Comparison of ENCODE assay signal across 1 cellular context in genomic region chr11:70060611-70061293, GRCh38.
TF ChIP-seq lines count a peak whose summit lies in the region.

No MANE protein-coding gene starts in this region.

TF ChIP-seq in GM23338, 12 proteins besides CTCF, POLR2A, EP300 and RAD21 (continued from another document):
- no peak for TF ChIP-seq ZNF462 (CRISPR knock-in tag; IDR thresholded peaks at IDR 0.05)
- TF ChIP-seq EZH2phosphoT487 (IDR thresholded peaks at IDR 0.05; ENCODE audit: unreplicated experiment), result no peak
- no peak for TF ChIP-seq CREB1 (CRISPR knock-in tag; IDR thresholded peaks at IDR 0.05; ENCODE audit: low read depth)
- TF ChIP-seq ZNF331 (CRISPR knock-in tag; IDR thresholded peaks at IDR 0.05; ENCODE audit: low read depth), result no peak
- no peak for TF ChIP-seq ETS1 (IDR thresholded peaks at IDR 0.05)
- no peak for TF ChIP-seq EZH2 (IDR thresholded peaks at IDR 0.05; ENCODE audit: low read depth, unreplicated experiment)
- no peak for TF ChIP-seq ZNF114 (CRISPR knock-in tag; IDR thresholded peaks at IDR 0.05)
- TF ChIP-seq REST (IDR thresholded peaks at IDR 0.05; ENCODE audit: unreplicated experiment), result no peak
- no peak for TF ChIP-seq POLR2AphosphoS5 (IDR thresholded peaks at IDR 0.05; ENCODE audit: low read depth)
- TF ChIP-seq NANOG (IDR thresholded peaks at IDR 0.05; ENCODE audit: borderline replicate concordance), result no peak
